ENCODE assay signal across 10 cellular contexts in the genomic region with DNA sequence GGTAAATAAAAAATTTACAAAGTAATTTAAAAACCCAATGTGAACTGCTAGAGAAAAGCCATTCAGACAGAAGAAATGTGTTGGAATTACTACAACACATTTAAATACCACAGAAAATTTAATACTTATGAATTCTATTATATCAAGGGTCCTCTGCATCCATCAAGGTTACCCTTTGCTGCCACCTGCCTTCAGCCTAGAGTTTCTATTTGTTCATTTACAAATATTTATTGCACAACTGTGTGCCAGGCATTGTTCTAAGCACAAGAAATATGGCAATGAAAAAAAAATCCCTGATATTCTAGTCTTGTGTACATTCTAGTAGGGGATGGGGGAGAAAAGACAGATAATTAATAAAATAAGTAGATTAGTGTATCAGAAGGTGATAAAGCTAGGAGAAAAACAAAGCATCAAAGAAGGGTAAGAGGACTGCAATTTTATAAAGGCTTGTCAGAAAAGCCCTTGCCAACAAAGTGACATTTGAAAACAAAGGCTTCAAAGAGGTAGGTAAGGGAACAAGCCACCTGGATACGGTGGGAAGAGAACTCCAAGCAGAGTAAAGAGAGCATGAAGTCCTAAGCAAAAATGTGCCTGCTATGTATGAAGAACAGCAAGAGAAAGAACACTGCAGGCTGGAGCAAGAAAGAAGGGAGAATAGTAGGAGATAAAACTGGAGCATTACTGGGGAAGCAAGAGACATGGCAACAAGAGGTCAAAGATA. TPM values are rescaled to one million over a fixed set of nuclear protein-coding genes. Genes with fewer than 3 reads are reported as not detected.
A peak's percentile ranks its signal among the peaks of the same experiment; 100 is the strongest.
DNase-seq lines count a peak whose midpoint lies in the region; ATAC-seq and TF ChIP-seq lines count a peak whose summit lies in the region.
"Had no signal": no experiment of that assay in that cellular context is flagged by ENCODE, and none has a peak within 500 bp of the region (broad histone marks: within the 10 kb centered on the region; RNA-seq: fewer than 3 reads in every experiment).

No MANE protein-coding gene starts in this region.

- H3K9me3 ChIP-seq in neural progenitor cell (ENCODE audit: low read depth) (no peaks in the 10 kb centered on the region), uterus (no peaks in the 10 kb centered on the region)
- H3K9me3 ChIP-seq: SJSA1 had no signal

- H3K4me3 Mint-ChIP-seq in central memory CD8-positive, alpha-beta T cell: no peak overlapping the region
- no peak overlapping the region for H3K4me3 Mint-ChIP-seq in neural progenitor cell

- no peaks in the 10 kb centered on the region for H3K27me3 Mint-ChIP-seq in central memory CD8-positive, alpha-beta T cell
- H3K27me3 Mint-ChIP-seq in neural progenitor cell (ENCODE audit: insufficient read depth, low read depth): peaks cover 2% of the 10 kb centered on the region

- intact Hi-C loops in uterus (cut with DNase I; ENCODE audit: low total_unique reads): no loop called here

- H3F3A ChIP-seq in neural progenitor cell (ENCODE audit: low read depth): no peaks in the 10 kb centered on the region

- DNase-seq in NCI-H2196 (lab: John Stamatoyannopoulos, UW; ENCODE audit: unreplicated experiment): peak; percentile 11
- no peak for DNase-seq in NCI-H2196 treated with DMSO at 0.1 percent for 48 hours (lab: John Stamatoyannopoulos, UW; ENCODE audit: unreplicated experiment)
- peak; percentile 25 for DNase-seq in NB4 (ENCODE audit: low read depth)
- no peak for DNase-seq in central memory CD8-positive, alpha-beta T cell (ENCODE audit: low spot score in 2 of 2)
- DNase-seq in neural progenitor cell (ENCODE audit: low spot score): no peak
- no peak for DNase-seq in uterus
- DNase-seq: foreskin melanocyte had no signal

- H3K4me1 ChIP-seq in neural progenitor cell (no peaks in the 10 kb centered on the region), uterus (no peaks in the 10 kb centered on the region)
- H3K4me1 ChIP-seq: SJSA1 had no signal

- H3K27ac ChIP-seq in neural progenitor cell (no peak overlapping the region), uterus (no peak overlapping the region)
- H3K27ac ChIP-seq: SJSA1 had no signal

- no peak for ATAC-seq in central memory CD8-positive, alpha-beta T cell (replicated peaks; ENCODE audit: extremely low read depth, poor library complexity, severe bottlenecking)
- ATAC-seq in HG02798 (IDR thresholded peaks at IDR 0.05; ENCODE audit: poor library complexity, unreplicated experiment): no peak
- ATAC-seq in HG03354 (IDR thresholded peaks at IDR 0.05; ENCODE audit: poor library complexity, severe bottlenecking, unreplicated experiment): no peak

- no peaks in the 10 kb centered on the region for H3K9me3 Mint-ChIP-seq in central memory CD8-positive, alpha-beta T cell
- no peaks in the 10 kb centered on the region for H3K9me3 Mint-ChIP-seq in neural progenitor cell

- H3K4me3 ChIP-seq in NB4 (ENCODE audit: low read depth, low read length): no peak overlapping the region
- no peak overlapping the region for H3K4me3 ChIP-seq in neural progenitor cell
- no peak overlapping the region for H3K4me3 ChIP-seq in uterus
- H3K4me3 ChIP-seq: SJSA1 had no signal

- H3K4me1 Mint-ChIP-seq in central memory CD8-positive, alpha-beta T cell: peaks cover 35% of the 10 kb centered on the region
- H3K4me1 Mint-ChIP-seq in neural progenitor cell: no peaks in the 10 kb centered on the region

- H3K79me2 ChIP-seq in neural progenitor cell (ENCODE audit: low read depth): no peaks in the 10 kb centered on the region

- H3K27me3 ChIP-seq in neural progenitor cell: no peaks in the 10 kb centered on the region
- no peaks in the 10 kb centered on the region for H3K27me3 ChIP-seq in uterus
- H3K27me3 ChIP-seq: SJSA1 had no signal

- no peak overlapping the region for H2AFZ ChIP-seq in neural progenitor cell (replicated peaks)

- H3K27ac Mint-ChIP-seq in central memory CD8-positive, alpha-beta T cell (ENCODE audit: low read depth): peak overlapping the region; percentile 68
- no peak overlapping the region for H3K27ac Mint-ChIP-seq in neural progenitor cell

- TF ChIP-seq POLR2A in NB4 (IDR thresholded peaks at IDR 0.05; ENCODE audit: extremely low read depth, insufficient read length) (no peak), uterus (IDR thresholded peaks at IDR 0.05) (no peak)

- no peak overlapping the region for H3K4me2 ChIP-seq in neural progenitor cell

- TF ChIP-seq CTCF in NB4 (IDR thresholded peaks at IDR 0.05; ENCODE audit: low read depth, low read length) (no peak), neural progenitor cell (IDR thresholded peaks at IDR 0.05) (peak; percentile 21), uterus (IDR thresholded peaks at IDR 0.05) (no peak)

- peaks cover 83% of the 10 kb centered on the region for H3K36me3 Mint-ChIP-seq in central memory CD8-positive, alpha-beta T cell (ENCODE audit: insufficient read depth)
- H3K36me3 Mint-ChIP-seq in neural progenitor cell: peaks cover 34% of the 10 kb centered on the region

- H3K36me3 ChIP-seq in neural progenitor cell (peaks cover 19% of the 10 kb centered on the region), uterus (no peaks in the 10 kb centered on the region)

- H3K9ac ChIP-seq in neural progenitor cell: no peak overlapping the region

- H4K20me1 ChIP-seq in neural progenitor cell (ENCODE audit: low read depth): no peaks in the 10 kb centered on the region

RNA-seq across cellular contexts. Expression of a gene that starts 59.1 kb away (rescaled TPM):
- total RNA-seq in neural progenitor cell (ENCODE audit: low replicate concordance) (0.31 TPM in 1 of 2 replicates, not detected in the other), uterus (1 to 10 TPM in 1 of 4 donors, under 1 TPM in 1, not detected in 2; 0.46 to 1.2 TPM)
- total RNA-seq: SJSA1 had no signal

Comparison
In these comparisons a context has a peak if more than half of its experiments do, and no peak if none do; other contexts are left out.
1. DNase-seq: peak in NCI-H2196 (single experiment) and NB4 (single experiment); none in NCI-H2196 treated with DMSO at 0.1 percent for 48 hours (single experiment), central memory CD8-positive, alpha-beta T cell (0 of 2), neural progenitor cell (single experiment) and uterus (0 of 2).